ENCODE assay signal across 9 cellular contexts in the genomic region with DNA sequence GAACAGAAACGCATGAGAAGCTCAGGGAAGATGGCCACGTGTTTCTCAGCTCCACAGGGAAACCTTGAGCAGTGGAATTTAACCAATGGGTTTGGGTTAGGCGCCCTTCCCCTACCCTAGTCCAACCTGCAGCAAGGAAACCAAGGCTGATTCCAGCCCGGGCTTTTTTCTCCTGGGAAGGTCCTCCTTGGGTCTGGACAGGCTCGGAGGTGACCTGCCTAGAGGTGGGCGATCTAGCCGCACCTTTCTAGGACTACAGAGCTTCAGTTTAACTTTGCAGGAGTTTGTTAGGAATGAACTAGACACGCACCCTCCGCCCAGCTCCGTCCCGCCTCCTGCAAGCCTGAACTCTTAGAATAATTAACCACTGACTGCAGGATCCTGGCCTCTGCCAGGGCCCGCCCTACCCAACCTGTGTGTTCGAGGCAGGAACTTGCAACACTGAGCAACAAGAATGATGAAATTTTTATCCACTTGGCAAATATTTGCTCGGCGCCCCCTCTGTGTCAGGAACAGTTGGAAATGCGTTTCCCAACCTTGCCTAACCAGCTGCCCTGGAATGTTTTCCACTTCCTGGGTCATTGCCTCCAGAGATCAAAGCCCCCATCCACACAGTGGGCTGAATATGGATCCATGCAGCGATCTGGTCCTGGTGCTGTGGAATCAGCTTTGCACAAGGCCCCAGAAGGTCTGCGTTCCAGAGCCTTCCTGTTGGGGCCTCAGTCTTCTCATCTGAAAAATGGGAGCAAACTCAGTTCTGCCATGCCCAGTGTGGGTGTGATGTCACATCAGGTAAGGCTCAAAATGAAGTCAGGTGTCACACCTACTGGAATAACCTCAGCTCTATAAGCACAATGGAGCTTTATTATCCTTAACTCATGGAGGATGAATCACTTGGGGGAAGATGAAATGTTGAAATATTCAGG. TPM values are rescaled to one million over a fixed set of nuclear protein-coding genes. Genes with fewer than 3 reads are reported as not detected.
DNase-seq lines count a peak whose midpoint lies in the region; ATAC-seq and TF ChIP-seq lines count a peak whose summit lies in the region.
"Had no signal": no experiment of that assay in that cellular context is flagged by ENCODE, and none has a peak within 500 bp of the region (broad histone marks: within the 10 kb centered on the region; RNA-seq: fewer than 3 reads in every experiment).

No MANE protein-coding gene starts in this region.

- peak; percentile 92 for ATAC-seq in omental fat pad (ENCODE audit: low FRiP score)
- ATAC-seq in GM21526 (IDR thresholded peaks at IDR 0.05; ENCODE audit: low FRiP score, unreplicated experiment): no peak
- ATAC-seq in HG03342 (IDR thresholded peaks at IDR 0.05; ENCODE audit: unreplicated experiment): no peak

- DNase-seq in EL: peak; percentile 25
- peak; percentile 91 for DNase-seq in NOMO-1 treated with DMSO at 0.1 percent for 48 hours (lab: John Stamatoyannopoulos, UW; ENCODE audit: unreplicated experiment)
- peak; percentile 69 for DNase-seq in fibroblast of gingiva (ENCODE audit: low read depth)
- DNase-seq in omental fat pad (ENCODE audit: low spot score): no peak
- DNase-seq in effector CD4-positive, alpha-beta T cell: no peak
- no peak for DNase-seq in NK-92 (lab: John Stamatoyannopoulos, UW; ENCODE audit: unreplicated experiment)
- DNase-seq: central memory CD4-positive, alpha-beta T cell had no signal

- no peak for TF ChIP-seq CTCF in omental fat pad (IDR thresholded peaks at IDR 0.05)

RNA-seq across cellular contexts. Expression of a gene that starts 13.3 kb away (rescaled TPM):
- total RNA-seq in omental fat pad: 100 to 1,000 TPM in 3 of 4 donors, 10 to 100 TPM in 1; 73.9 to 193 (median 145) TPM

RNA-seq across cellular contexts. Expression of a gene that starts 13.6 kb away (rescaled TPM):
- 100 to 1,000 TPM in 1 of 4 donors, 10 to 100 TPM in 3; 45.4 to 141 (median 78.0) TPM for total RNA-seq in omental fat pad

RNA-seq across cellular contexts. Expression of a gene that starts 18.7 kb away (rescaled TPM):
- total RNA-seq in omental fat pad: 10 to 100 TPM in 1 of 4 donors, 1 to 10 TPM in 3; 6.2 to 17.3 (median 8.3) TPM

Comparison
In these comparisons a context has a peak if more than half of its experiments do, and no peak if none do; other contexts are left out.
1. DNase-seq: peak in EL (single experiment), NOMO-1 treated with DMSO at 0.1 percent for 48 hours (single experiment) and fibroblast of gingiva (single experiment); none in omental fat pad (single experiment), effector CD4-positive, alpha-beta T cell (single experiment) and NK-92 (single experiment).